Comparison of ENCODE assay signal across 22 cellular contexts in the genomic region with DNA sequence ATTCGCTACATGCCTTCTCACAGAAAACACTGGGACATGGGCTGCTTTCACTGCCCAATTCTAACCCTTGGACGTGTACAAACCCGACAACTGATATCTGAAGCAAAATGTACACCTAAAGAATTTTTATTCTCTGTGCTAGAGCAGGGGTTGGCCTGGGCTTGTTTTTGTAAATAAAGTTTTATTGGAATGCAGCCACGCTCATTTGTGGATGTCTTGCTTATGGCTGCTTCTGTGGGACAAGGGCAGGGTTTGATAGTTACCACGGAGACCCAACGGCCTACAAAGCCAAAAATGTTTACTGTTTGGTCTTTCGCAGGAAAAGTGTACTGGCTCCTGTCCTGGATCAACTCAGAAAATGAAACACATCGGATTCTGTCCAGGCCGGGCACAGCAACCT. TPM values are rescaled to one million over a fixed set of nuclear protein-coding genes. Genes with fewer than 3 reads are reported as not detected.
DNase-seq lines count a peak whose midpoint lies in the region; ATAC-seq, FAIRE-seq and TF ChIP-seq lines count a peak whose summit lies in the region.
"Had no signal": no experiment of that assay in that cellular context is flagged by ENCODE, and none has a peak within 500 bp of the region (broad histone marks: within the 10 kb centered on the region; RNA-seq: fewer than 3 reads in every experiment).

No MANE protein-coding gene starts in this region.

- TF ChIP-seq POLR2A in HepG2 (IDR thresholded peaks at IDR 0.05; ENCODE audit: insufficient read depth in 1 of 2, low read depth in 2 of 2, low read length in 2 of 2) (no peak), right lobe of liver (IDR thresholded peaks at IDR 0.05) (no peak)

- no peaks in the 10 kb centered on the region for H3K9me3 Mint-ChIP-seq in activated naive CD4-positive, alpha-beta T cell treated with anti-CD3 and anti-CD28 coated beads, Interleukin-2, amount 10 ng/mL, durations not matched to agents 7 days and 5 days
- H3K9me3 Mint-ChIP-seq: CD4-positive, alpha-beta T cell; GM23338; IgD-negative memory B cell had no signal

- H3K79me1 ChIP-seq in mesenchymal stem cell (replicated peaks; ENCODE audit: low read length, poor library complexity, severe bottlenecking) (no peaks in the 10 kb centered on the region), trophoblast cell (ENCODE audit: low read length) (peaks cover 8% of the 10 kb centered on the region)

- H3K18ac ChIP-seq in mesenchymal stem cell (ENCODE audit: low read depth in 1 of 2, low read length in 2 of 2) (no peak overlapping the region), trophoblast cell (ENCODE audit: low read length) (no peak overlapping the region)

- TF ChIP-seq CTCF in HepG2 (CRISPR knock-in tag; IDR thresholded peaks at IDR 0.05) (no peak), right lobe of liver (IDR thresholded peaks at IDR 0.05) (no peak), mammary epithelial cell (conservative IDR thresholded peaks at IDR 0.05 in 1 of 2, IDR thresholded peaks at IDR 0.05 in 1 of 2; ENCODE audit: extremely low read depth in 1 of 2, insufficient read depth in 1 of 2, low read depth in 1 of 2, low read length in 2 of 2) (no peak)

- H3K9me3 ChIP-seq in HepG2 (ENCODE audit: low read length) = no peaks in the 10 kb centered on the region
- H3K9me3 ChIP-seq in right lobe of liver = no peaks in the 10 kb centered on the region
- no peaks in the 10 kb centered on the region for H3K9me3 ChIP-seq in mesenchymal stem cell (ENCODE audit: control insufficient read depth, low read length)
- H3K9me3 ChIP-seq in trophoblast cell (ENCODE audit: insufficient read depth, low read depth, low read length) = no peaks in the 10 kb centered on the region
- H3K9me3 ChIP-seq in mammary epithelial cell (replicated peaks; ENCODE audit: insufficient read depth, low read length) = no peaks in the 10 kb centered on the region
- H3K9me3 ChIP-seq: A549, Caco-2 had no signal

- H3K36me3 ChIP-seq in HepG2 (replicated peaks in 1 of 2; ENCODE audit: control insufficient read depth in 1 of 2, insufficient read depth in 2 of 2, low read length in 2 of 2) = no peaks in the 10 kb centered on the region
- H3K36me3 ChIP-seq in right lobe of liver = no peaks in the 10 kb centered on the region
- no peaks in the 10 kb centered on the region for H3K36me3 ChIP-seq in mesenchymal stem cell (ENCODE audit: control insufficient read depth in 1 of 2, insufficient read depth in 2 of 2, low read depth in 1 of 2, low read length in 2 of 2)
- no peaks in the 10 kb centered on the region for H3K36me3 ChIP-seq in trophoblast cell (ENCODE audit: control insufficient read depth in 1 of 2, insufficient read depth in 2 of 2, low read length in 2 of 2)
- H3K36me3 ChIP-seq in mammary epithelial cell (ENCODE audit: insufficient read depth, low read length) = no peaks in the 10 kb centered on the region

- no TSS peak for BruUV-seq in HepG2 (replicated peaks; lab: Mats Ljungman, UMichigan)
- BruUV-seq in mammary epithelial cell (replicated peaks; lab: Mats Ljungman, UMichigan) = no TSS peak

- H3K27me3 ChIP-seq in HepG2 (ENCODE audit: control insufficient read depth in 1 of 2, insufficient read depth in 2 of 2, low read length in 2 of 2) (peaks cover 24 to 93% of the 10 kb centered on the region in 2 experiments; a peak in 4 of 5 replicates), right lobe of liver (no peaks in the 10 kb centered on the region), mesenchymal stem cell (ENCODE audit: control insufficient read depth in 1 of 2, insufficient read depth in 1 of 2, low read length in 2 of 2) (peaks cover 0 to 35% of the 10 kb centered on the region in 2 experiments), trophoblast cell (ENCODE audit: insufficient read depth, low read length) (peaks cover 4% of the 10 kb centered on the region), mammary epithelial cell (ENCODE audit: insufficient read depth, low read length) (peaks cover 4% of the 10 kb centered on the region)

- H3K4me1 Mint-ChIP-seq in activated naive CD4-positive, alpha-beta T cell treated with anti-CD3 and anti-CD28 coated beads, Interleukin-2, amount 10 ng/mL, durations not matched to agents 7 days and 5 days = no peaks in the 10 kb centered on the region
- H3K4me1 Mint-ChIP-seq: IgD-negative memory B cell had no signal

- H3K27ac Mint-ChIP-seq in activated naive CD4-positive, alpha-beta T cell treated with anti-CD3 and anti-CD28 coated beads, Interleukin-2, amount 10 ng/mL, durations not matched to agents 7 days and 5 days = no peak overlapping the region
- H3K27ac Mint-ChIP-seq: CD4-positive, alpha-beta T cell; GM23338; IgD-negative memory B cell had no signal

- dilution Hi-C loops in mammary epithelial cell (cut with HindIII; ENCODE audit: low sequenced_read_pairs) = no loop called here

- H2AK5ac ChIP-seq in mesenchymal stem cell (ENCODE audit: low read length, severe bottlenecking) (peak overlapping the region; percentile 94), trophoblast cell (ENCODE audit: low read length) (no peak overlapping the region)

- H3K4me2 ChIP-seq in HepG2 (ENCODE audit: low read depth, low read length) = no peak overlapping the region
- H3K4me2 ChIP-seq in mesenchymal stem cell (ENCODE audit: low read length, poor library complexity, severe bottlenecking) = no peak overlapping the region
- no peak overlapping the region for H3K4me2 ChIP-seq in trophoblast cell (ENCODE audit: low read length)
- no peak overlapping the region for H3K4me2 ChIP-seq in mammary epithelial cell (ENCODE audit: insufficient read depth, low read depth, low read length)
- H3K4me2 ChIP-seq: A549, GM23338 had no signal

- TF ChIP-seq EP300 in HepG2 (IDR thresholded peaks at IDR 0.05; ENCODE audit: low read depth in 2 of 2, low read length in 2 of 2) (no peak), HepG2 (CRISPR knock-in tag; IDR thresholded peaks at IDR 0.05; ENCODE audit: borderline replicate concordance) (no peak)

- H3K23ac ChIP-seq in mesenchymal stem cell (ENCODE audit: low read length in 2 of 2) (no peak overlapping the region), trophoblast cell (ENCODE audit: low read length) (no peak overlapping the region)

- POLR2A ChIA-PET in HepG2 (lab: Yijun Ruan, JAX) = no interaction called here

- intact Hi-C loops in HepG2 (cut with micrococcal nuclease; ENCODE audit: unreplicated experiment) = no loop called here
- intact Hi-C loops in right lobe of liver (cut with DNase I) = no loop called here
- intact Hi-C loops in mammary epithelial cell (cut with micrococcal nuclease) = no loop called here

- no peak overlapping the region for H2AFZ ChIP-seq in HepG2 (ENCODE audit: low read length)
- H2AFZ ChIP-seq in mesenchymal stem cell (ENCODE audit: low read depth, low read length) = no peak overlapping the region
- H2AFZ ChIP-seq in trophoblast cell (ENCODE audit: insufficient read depth, low read length, poor library complexity) = no peak overlapping the region
- H2AFZ ChIP-seq in mammary epithelial cell (ENCODE audit: low read depth, low read length) = no peak overlapping the region
- H2AFZ ChIP-seq: GM23338 had no signal

- no peak for FAIRE-seq in HepG2 (lab: Jason Lieb, UNC)
- FAIRE-seq: A549, D721Med, G401.6, GM12892, GM18507, H54 had no signal

- H4K20me1 ChIP-seq in HepG2 (ENCODE audit: insufficient read depth, low read length) (no peaks in the 10 kb centered on the region; the same call in 1 of the 2 replicates), mammary epithelial cell (ENCODE audit: insufficient read depth, low read length) (no peaks in the 10 kb centered on the region)

- H4K91ac ChIP-seq in mesenchymal stem cell (ENCODE audit: low read length) (no peak overlapping the region), trophoblast cell (ENCODE audit: low read depth, low read length) (no peak overlapping the region)

- no peak overlapping the region for H3K4me3 Mint-ChIP-seq in activated naive CD4-positive, alpha-beta T cell treated with anti-CD3 and anti-CD28 coated beads, Interleukin-2, amount 10 ng/mL, durations not matched to agents 7 days and 5 days
- H3K4me3 Mint-ChIP-seq: CD4-positive, alpha-beta T cell; GM23338; IgD-negative memory B cell had no signal

- DNase-seq in HepG2 (ENCODE audit: low spot score) (no peak), right lobe of liver (no peak), mesenchymal stem cell (no peak), trophoblast cell (no peak), mammary epithelial cell (no peak)
- no peak for DNase-seq in activated naive CD4-positive, alpha-beta T cell treated with anti-CD3 and anti-CD28 coated beads, Interleukin-2, amount 10 ng/mL, durations not matched to agents 7 days and 5 days
- DNase-seq: AML-193; Caco-2; CD4-positive, alpha-beta T cell; HCEC 1CT had no signal

- no peak overlapping the region for H4K8ac ChIP-seq in mesenchymal stem cell (ENCODE audit: low read length)
- no peak overlapping the region for H4K8ac ChIP-seq in trophoblast cell (ENCODE audit: low read depth, low read length)

- H3K79me2 ChIP-seq in HepG2 (ENCODE audit: insufficient read depth, low read length) (no peaks in the 10 kb centered on the region), trophoblast cell (ENCODE audit: control insufficient read depth, insufficient read depth, low read length, poor library complexity) (no peaks in the 10 kb centered on the region), mammary epithelial cell (ENCODE audit: insufficient read depth, low read length) (no peaks in the 10 kb centered on the region)

- no peak for TF ChIP-seq RAD21 in HepG2 (CRISPR knock-in tag; IDR thresholded peaks at IDR 0.05)

- no peak overlapping the region for H4K12ac ChIP-seq in trophoblast cell (ENCODE audit: low read depth, low read length)

- H3K9ac ChIP-seq in HepG2 (ENCODE audit: insufficient read depth, low read depth, low read length) = no peak overlapping the region
- no peak overlapping the region for H3K9ac ChIP-seq in mesenchymal stem cell (ENCODE audit: low read length)
- no peak overlapping the region for H3K9ac ChIP-seq in trophoblast cell (ENCODE audit: low read length)
- H3K9ac ChIP-seq in mammary epithelial cell (ENCODE audit: insufficient read depth, low read length) = no peak overlapping the region

- H3K27ac ChIP-seq in HepG2 (ENCODE audit: extremely low read length, insufficient read depth, low read length) (no peak overlapping the region), right lobe of liver (no peak overlapping the region), mesenchymal stem cell (ENCODE audit: low read length, poor library complexity, severe bottlenecking) (no peak overlapping the region), trophoblast cell (ENCODE audit: low read depth, low read length) (no peak overlapping the region), mammary epithelial cell (ENCODE audit: insufficient read depth, low read depth, low read length) (no peak overlapping the region)
- H3K27ac ChIP-seq: 22Rv1, A549, C4-2B, HL-60 had no signal

- H2BK15ac ChIP-seq in mesenchymal stem cell (ENCODE audit: low read depth, poor library complexity, severe bottlenecking) = no peak overlapping the region

- H2BK12ac ChIP-seq in mesenchymal stem cell (ENCODE audit: low read length in 2 of 2) (no peak overlapping the region), trophoblast cell (ENCODE audit: low read length) (peak overlapping the region; percentile 20)

- H2BK5ac ChIP-seq in mesenchymal stem cell (ENCODE audit: low read depth, low read length, poor library complexity, severe bottlenecking) = no peak overlapping the region
- no peak overlapping the region for H2BK5ac ChIP-seq in trophoblast cell (ENCODE audit: low read depth, low read length, poor library complexity)

- H3K4me1 ChIP-seq in HepG2 (ENCODE audit: insufficient read depth, low read length) = no peaks in the 10 kb centered on the region
- no peaks in the 10 kb centered on the region for H3K4me1 ChIP-seq in right lobe of liver
- H3K4me1 ChIP-seq in mesenchymal stem cell (ENCODE audit: control insufficient read depth, insufficient read depth, low read depth, low read length) = peaks cover 25% of the 10 kb centered on the region
- H3K4me1 ChIP-seq in trophoblast cell (ENCODE audit: control insufficient read depth in 1 of 2, insufficient read depth in 2 of 2, low read length in 2 of 2) = peaks cover 12 to 21% of the 10 kb centered on the region in 2 experiments
- H3K4me1 ChIP-seq in mammary epithelial cell (ENCODE audit: insufficient read depth, low read length) = no peaks in the 10 kb centered on the region

- no peak overlapping the region for H2BK120ac ChIP-seq in mesenchymal stem cell (ENCODE audit: low read depth, low read length)
- H2BK120ac ChIP-seq in trophoblast cell (ENCODE audit: insufficient read depth, low read length, poor library complexity) = no peak overlapping the region

- WGBS in HepG2 (ENCODE audit: low lambda C conversion rate) = 5% methylated on average over 9 of the region's 9 CpGs
- WGBS in right lobe of liver (ENCODE audit: insufficient coverage, low coverage, low lambda C conversion rate, missing lambda C conversion rate) = 49% methylated on average over 8 of the region's 9 CpGs
- 96% methylated on average over 9 of the region's 9 CpGs for WGBS in mesenchymal stem cell
- WGBS in trophoblast cell (ENCODE audit: extremely low coverage, insufficient coverage, insufficient read length) = no CpG with 5 or more reads among the region's 9 CpGs
- WGBS in mammary epithelial cell (ENCODE audit: low coverage, missing lambda C conversion rate) = 86% methylated on average over 9 of the region's 9 CpGs

- no peak for ATAC-seq in HepG2
- no peak for ATAC-seq in right lobe of liver
- no peak for ATAC-seq in HG03108 (IDR thresholded peaks at IDR 0.05; ENCODE audit: unreplicated experiment)
- ATAC-seq: A549, GM23338 had no signal

- H3K4ac ChIP-seq in mesenchymal stem cell (ENCODE audit: low read depth in 1 of 2, low read length in 2 of 2) = no peak overlapping the region
- H3K4ac ChIP-seq in trophoblast cell (ENCODE audit: low read depth, low read length) = no peak overlapping the region

- peaks cover 14% of the 10 kb centered on the region for H3K27me3 Mint-ChIP-seq in activated naive CD4-positive, alpha-beta T cell treated with anti-CD3 and anti-CD28 coated beads, Interleukin-2, amount 10 ng/mL, durations not matched to agents 7 days and 5 days

- CTCF ChIA-PET in HepG2 (lab: Yijun Ruan, JAX; ENCODE audit: low intra/inter-chr PET ratio, low total read pairs) = no interaction called here
- CTCF ChIA-PET in mammary epithelial cell (lab: Charles Lee; ENCODE audit: low non-redundant PET) = interaction anchor here (0.7 kb wide), 1 partner anchor 79 kb away, joined by 3 read pairs; no protein-coding TSS in a partner anchor
- CTCF ChIA-PET in activated naive CD4-positive, alpha-beta T cell treated with anti-CD3 and anti-CD28 coated beads, Interleukin-2, amount 10 ng/mL, durations not matched to agents 7 days and 5 days (lab: Charles Lee) = no interaction called here

- no peak overlapping the region for H3K14ac ChIP-seq in mesenchymal stem cell (ENCODE audit: low read length in 2 of 2)
- H3K14ac ChIP-seq in trophoblast cell (ENCODE audit: low read length) = no peak overlapping the region

- in situ Hi-C loops in HepG2 (cut with HindIII; ENCODE audit: extremely low pct_ligation_motif_present, low pct_unique_long_range_greater_than_20kb) (no loop called here), mammary epithelial cell (cut with MboI; ENCODE audit: low sequenced_read_pairs in 2 of 2) (no loop called here)

- H3K4me3 ChIP-seq in HepG2 (replicated peaks in 1 of 3; ENCODE audit: insufficient read depth in 1 of 3, low read depth in 2 of 3, low read length in 3 of 3) = no peak overlapping the region
- H3K4me3 ChIP-seq in right lobe of liver = no peak overlapping the region
- no peak overlapping the region for H3K4me3 ChIP-seq in mesenchymal stem cell (ENCODE audit: insufficient read depth in 1 of 2, low read depth in 1 of 2, low read length in 2 of 2)
- no peak overlapping the region for H3K4me3 ChIP-seq in trophoblast cell (ENCODE audit: low read depth, low read length)
- no peak overlapping the region for H3K4me3 ChIP-seq in mammary epithelial cell (replicated peaks in 1 of 3; ENCODE audit: insufficient read depth in 1 of 3, low read depth in 2 of 3, low read length in 3 of 3)
- H3K4me3 ChIP-seq: A549, GM23338 had no signal

- no peaks in the 10 kb centered on the region for H3K36me3 Mint-ChIP-seq in activated naive CD4-positive, alpha-beta T cell treated with anti-CD3 and anti-CD28 coated beads, Interleukin-2, amount 10 ng/mL, durations not matched to agents 7 days and 5 days
- H3K36me3 Mint-ChIP-seq: IgD-negative memory B cell had no signal

RNA-seq across cellular contexts. Expression of gene APCDD1L, which starts 58.1 kb away (rescaled TPM):
- total RNA-seq in HepG2 (2016; rRNA removed; fragmentation: Illumina TruSeq; extraction: Trizol) (not detected in 2 replicates), right lobe of liver (under 1 TPM in 1 of 6 experiments, not detected in 5; 0.04 TPM), mammary epithelial cell (1 to 10 TPM; 1.7 to 3.6 TPM)
- total RNA-seq in HepG2 (2016; cell fraction: cytosol; rRNA removed; fragmentation: Illumina TruSeq; extraction: Trizol; ENCODE audit: low read depth) = not detected in 2 replicates
- total RNA-seq in HepG2 (2016; cell fraction: insoluble cytoplasmic fraction; rRNA removed; fragmentation: Illumina TruSeq; extraction: Trizol) = not detected in 2 replicates
- total RNA-seq in HepG2 (2016; cell fraction: membrane; rRNA removed; fragmentation: Illumina TruSeq; extraction: Trizol) = not detected in 2 replicates
- not detected in 2 replicates for total RNA-seq in HepG2 (2016; cell fraction: nucleus; rRNA removed; fragmentation: Illumina TruSeq; extraction: Trizol)
- polyA plus RNA-seq in HepG2 (2011; rRNA removed) (not detected in 2 replicates), mammary epithelial cell (2.7 TPM)
- polyA plus RNA-seq in HepG2 (2011; cell fraction: cytosol; rRNA removed) = not detected in 2 replicates
- not detected in 2 replicates for polyA plus RNA-seq in HepG2 (2011; cell fraction: nucleus; rRNA removed)
- not detected in 2 replicates for polyA plus RNA-seq in HepG2 (2012)
- polyA plus RNA-seq in HepG2 (2016; cell fraction: cytosol; fragmentation: Illumina TruSeq; extraction: Trizol; ENCODE audit: low read depth) = not detected in 2 replicates
- not detected in 2 replicates for polyA plus RNA-seq in HepG2 (2016; cell fraction: insoluble cytoplasmic fraction; fragmentation: Illumina TruSeq; extraction: Trizol; ENCODE audit: low read depth)
- polyA plus RNA-seq in HepG2 (2016; cell fraction: membrane; fragmentation: Illumina TruSeq; extraction: Trizol; ENCODE audit: low read depth) = not detected in 2 replicates
- not detected in 2 replicates for polyA plus RNA-seq in HepG2 (2016; cell fraction: nucleus; fragmentation: Illumina TruSeq; extraction: Trizol; ENCODE audit: insufficient read depth, low read depth)
- polyA minus RNA-seq in HepG2 (2011; rRNA and poly(A)+ RNA removed; ENCODE audit: low replicate concordance) = 0.09 TPM in 1 of 2 replicates, not detected in the other
- polyA minus RNA-seq in HepG2 (2011; cell fraction: cytosol; rRNA and poly(A)+ RNA removed) = not detected in 2 replicates
- not detected in 2 replicates for polyA minus RNA-seq in HepG2 (2011; cell fraction: nucleus; rRNA and poly(A)+ RNA removed)
- polyA plus RNA-seq in mesenchymal stem cell (2013, experiment 1 of 2) = 0.17 TPM
- 0.16 TPM for polyA plus RNA-seq in mesenchymal stem cell (2013, experiment 2 of 2)
- 0.14 and 0.18 TPM in 2 replicates for polyA plus RNA-seq in trophoblast cell (2013)
- not detected for polyA minus RNA-seq in mammary epithelial cell
- total RNA-seq: Caco-2; CD4-positive, alpha-beta T cell had no signal
- polyA plus RNA-seq: A549 had no signal
